Comparison of ENCODE assay signal across 26 cellular contexts in genomic region chr6:166446567-166447065, GRCh38.
A peak's percentile ranks its signal among the peaks of the same experiment; 100 is the strongest.
DNase-seq lines count a peak whose midpoint lies in the region; ATAC-seq and TF ChIP-seq lines count a peak whose summit lies in the region.
"Had no signal": no experiment of that assay in that cellular context is flagged by ENCODE, and none has a peak within 500 bp of the region (broad histone marks: within the 10 kb centered on the region; RNA-seq: fewer than 3 reads in every experiment).

No MANE protein-coding gene starts in this region.

- no peak overlapping the region for H4K8ac ChIP-seq in mesendoderm (ENCODE audit: low read depth, low read length)

- no peak overlapping the region for H3K9ac ChIP-seq in mesendoderm (ENCODE audit: low read length)

- H3K4me2 ChIP-seq in mesendoderm (ENCODE audit: low read length) = no peak overlapping the region

- no peak overlapping the region for H3K56ac ChIP-seq in mesendoderm (ENCODE audit: low read length)

- H3K4me3 ChIP-seq in RWPE2 (ENCODE audit: severe bottlenecking) (no peak overlapping the region), epithelial cell of esophagus (ENCODE audit: low read length) (no peak overlapping the region), mesendoderm (ENCODE audit: low read length) (no peak overlapping the region), suprapubic skin (no peak overlapping the region)
- H3K4me3 ChIP-seq: K562, SJSA1 had no signal

- H3K23ac ChIP-seq in mesendoderm (ENCODE audit: low read length) = no peak overlapping the region

- no CpG with 5 or more reads among the region's 11 CpGs for WGBS in mesendoderm (ENCODE audit: extremely low coverage, insufficient coverage, low lambda C conversion rate)
- WGBS in suprapubic skin = 88% methylated on average over 11 of the region's 11 CpGs

- no peak overlapping the region for H3K4me3 Mint-ChIP-seq in activated CD4-positive, alpha-beta T cell treated with anti-CD3 and anti-CD28 coated beads for 36 hours
- H3K4me3 Mint-ChIP-seq: CD4-positive, alpha-beta memory T cell had no signal

- no peaks in the 10 kb centered on the region for H3K9me3 Mint-ChIP-seq in activated CD4-positive, alpha-beta T cell treated with anti-CD3 and anti-CD28 coated beads for 36 hours (ENCODE audit: low read depth)
- H3K9me3 Mint-ChIP-seq: CD4-positive, alpha-beta memory T cell had no signal

- no peak for TF ChIP-seq POLR2A in suprapubic skin (IDR thresholded peaks at IDR 0.05)

- H3K4me1 ChIP-seq in RWPE2 (ENCODE audit: insufficient read depth, poor library complexity, severe bottlenecking) (no peaks in the 10 kb centered on the region), mesendoderm (ENCODE audit: control insufficient read depth, low read depth, low read length) (no peaks in the 10 kb centered on the region), suprapubic skin (no peaks in the 10 kb centered on the region)
- H3K4me1 ChIP-seq: SJSA1 had no signal

- H3K27me3 ChIP-seq in RWPE2 (ENCODE audit: insufficient read depth, poor library complexity, severe bottlenecking) (no peaks in the 10 kb centered on the region), mesendoderm (ENCODE audit: insufficient read depth, low read length, poor library complexity) (no peaks in the 10 kb centered on the region), suprapubic skin (no peaks in the 10 kb centered on the region)
- H3K27me3 ChIP-seq: SJSA1 had no signal

- no peaks in the 10 kb centered on the region for H3K4me1 Mint-ChIP-seq in activated CD4-positive, alpha-beta T cell treated with anti-CD3 and anti-CD28 coated beads for 36 hours

- H3K36me3 ChIP-seq in RWPE2 (ENCODE audit: low read depth) = peaks cover 29% of the 10 kb centered on the region
- no peaks in the 10 kb centered on the region for H3K36me3 ChIP-seq in mesendoderm (ENCODE audit: control insufficient read depth, insufficient read depth, low read length)
- H3K36me3 ChIP-seq in suprapubic skin = peaks cover 25% of the 10 kb centered on the region
- H3K36me3 ChIP-seq: SJSA1 had no signal

- CTCF ChIA-PET in activated CD4-positive, alpha-beta T cell treated with anti-CD3 and anti-CD28 coated beads for 36 hours (lab: Charles Lee) = interaction anchor here (0.6 kb wide), 1 partner anchor 882 kb away, joined by 4 read pairs; no protein-coding TSS in a partner anchor

- no peak overlapping the region for H3K18ac ChIP-seq in mesendoderm (ENCODE audit: low read length)

- H3K36me3 Mint-ChIP-seq in activated CD4-positive, alpha-beta T cell treated with anti-CD3 and anti-CD28 coated beads for 36 hours (ENCODE audit: low read depth) = peaks cover 3% of the 10 kb centered on the region

- no peak for TF ChIP-seq EP300 in suprapubic skin (IDR thresholded peaks at IDR 0.05)

- TF ChIP-seq CTCF in RWPE2 (IDR thresholded peaks at IDR 0.05; ENCODE audit: poor library complexity, severe bottlenecking) (no peak), epithelial cell of esophagus (IDR thresholded peaks at IDR 0.05; ENCODE audit: insufficient read depth, low read depth, low read length, missing control alignments) (no peak), suprapubic skin (IDR thresholded peaks at IDR 0.05) (no peak)

- peak; percentile 6 for DNase-seq in HK-2 (ENCODE audit: unreplicated experiment)
- peak; percentile 27 for DNase-seq in RWPE2 (ENCODE audit: low spot score)
- peak; percentile 25 for DNase-seq in epithelial cell of esophagus (ENCODE audit: low read depth)
- peak; percentile 73 for DNase-seq in mesendoderm
- DNase-seq in activated CD4-positive, alpha-beta T cell treated with anti-CD3 and anti-CD28 coated beads for 36 hours = no peak
- DNase-seq in ecto neural progenitor cell (ENCODE audit: low spot score) = no peak
- DNase-seq in suprapubic skin (ENCODE audit: low spot score in 2 of 2) = no peak
- DNase-seq: C1 segment of cervical spinal cord; CD4-positive, alpha-beta memory T cell; COR-L47; DMS53; Kasumi-1; MV-4-11; NCI-H1105; NCI-H146; NCI-H1930; NCI-H2107; NCI-H446 treated with DMSO at 0.1 percent for 48 hours; NCI-H526; NCI-H82; NK-92 treated with Interleukin-12 subunit alpha and Interleukin-12 subunit beta, amount 100 ng/mL, for 24 hours; PC-3; Right ventricle myocardium superior had no signal

- H4K5ac ChIP-seq in mesendoderm (ENCODE audit: low read length) = no peak overlapping the region

- no peaks in the 10 kb centered on the region for H3K79me1 ChIP-seq in mesendoderm (ENCODE audit: low read length)

- no peak overlapping the region for H2AK5ac ChIP-seq in mesendoderm (ENCODE audit: low read length)

- H2BK15ac ChIP-seq in mesendoderm (replicated peaks; ENCODE audit: low read depth) = no peak overlapping the region

- H3K9me3 ChIP-seq in RWPE2 (ENCODE audit: severe bottlenecking) (no peaks in the 10 kb centered on the region), suprapubic skin (no peaks in the 10 kb centered on the region)

- no peak overlapping the region for H2BK120ac ChIP-seq in mesendoderm (ENCODE audit: low read depth, low read length)

- POLR2A ChIA-PET in activated CD4-positive, alpha-beta T cell treated with anti-CD3 and anti-CD28 coated beads for 36 hours (lab: Charles Lee) = no interaction called here

- H3K27me3 Mint-ChIP-seq in activated CD4-positive, alpha-beta T cell treated with anti-CD3 and anti-CD28 coated beads for 36 hours = no peaks in the 10 kb centered on the region

- intact Hi-C loops in activated CD4-positive, alpha-beta T cell treated with anti-CD3 and anti-CD28 coated beads for 36 hours (cut with DNase I, micrococcal nuclease) = no loop called here

- H3K4ac ChIP-seq in mesendoderm (ENCODE audit: low read depth, low read length) = no peak overlapping the region

- no peaks in the 10 kb centered on the region for H3K79me2 ChIP-seq in mesendoderm (ENCODE audit: control insufficient read depth, insufficient read depth, low read length)

- no peak overlapping the region for H3K27ac Mint-ChIP-seq in activated CD4-positive, alpha-beta T cell treated with anti-CD3 and anti-CD28 coated beads for 36 hours
- H3K27ac Mint-ChIP-seq: CD4-positive, alpha-beta memory T cell had no signal

- H2BK5ac ChIP-seq in mesendoderm (ENCODE audit: low read length) = no peak overlapping the region

- H3K27ac ChIP-seq in RWPE2 (ENCODE audit: poor library complexity, severe bottlenecking) (no peak overlapping the region), mesendoderm (ENCODE audit: low read depth, low read length) (no peak overlapping the region), suprapubic skin (no peak overlapping the region)
- H3K27ac ChIP-seq: SJSA1 had no signal

- ATAC-seq in RWPE2 (ENCODE audit: low read depth) = no peak
- ATAC-seq in activated CD4-positive, alpha-beta T cell treated with anti-CD3 and anti-CD28 coated beads for 36 hours = no peak
- ATAC-seq: HepG2, K562, PC-3 had no signal

Comparison
In these comparisons a context has a peak if more than half of its experiments do, and no peak if none do; other contexts are left out.
1. DNase-seq: peak in HK-2 (single experiment), RWPE2 (single experiment), epithelial cell of esophagus (single experiment) and mesendoderm (single experiment); none in activated CD4-positive, alpha-beta T cell treated with anti-CD3 and anti-CD28 coated beads for 36 hours (single experiment), ecto neural progenitor cell (single experiment) and suprapubic skin (0 of 2).